In genomic region chr20:53569005-53569404, GRCh38 we compare ENCODE assay signal across 18 cellular contexts. TPM values are rescaled to one million over a fixed set of nuclear protein-coding genes. Genes with fewer than 3 reads are reported as not detected.
DNase-seq lines count a peak whose midpoint lies in the region; ATAC-seq lines count a peak whose summit lies in the region.
"Had no signal": no experiment of that assay in that cellular context is flagged by ENCODE, and none has a peak within 500 bp of the region (broad histone marks: within the 10 kb centered on the region; RNA-seq: fewer than 3 reads in every experiment).

No MANE protein-coding gene starts in this region.

- H2BK5ac ChIP-seq in neuronal stem cell (ENCODE audit: low read length): no peak overlapping the region

- H3K27me3 ChIP-seq in CD8-positive, alpha-beta memory T cell (ENCODE audit: insufficient read depth, low read length, poor library complexity, severe bottlenecking): no peaks in the 10 kb centered on the region
- no peaks in the 10 kb centered on the region for H3K27me3 ChIP-seq in neuronal stem cell (ENCODE audit: control insufficient read depth in 3 of 3, insufficient read depth in 3 of 3, low read depth in 1 of 3, low read length in 3 of 3)
- H3K27me3 ChIP-seq: BE2C had no signal

- no peak overlapping the region for H3K4me3 ChIP-seq in CD8-positive, alpha-beta memory T cell (ENCODE audit: low read length)
- H3K4me3 ChIP-seq in neuronal stem cell (ENCODE audit: low read length in 2 of 2): no peak overlapping the region
- H3K4me3 ChIP-seq: GM23248 had no signal

- H3K18ac ChIP-seq in neuronal stem cell (ENCODE audit: low read length): no peak overlapping the region

- no peaks in the 10 kb centered on the region for H3K27me3 Mint-ChIP-seq in activated naive CD8-positive, alpha-beta T cell
- H3K27me3 Mint-ChIP-seq in activated naive CD8-positive, alpha-beta T cell treated with anti-CD3 and anti-CD28 coated beads for 36 hours: no peaks in the 10 kb centered on the region
- H3K27me3 Mint-ChIP-seq in CD8-positive, alpha-beta memory T cell: no peaks in the 10 kb centered on the region
- no peaks in the 10 kb centered on the region for H3K27me3 Mint-ChIP-seq in T-cell
- H3K27me3 Mint-ChIP-seq in naive thymus-derived CD8-positive, alpha-beta T cell: no peaks in the 10 kb centered on the region
- H3K27me3 Mint-ChIP-seq: IgD-negative memory B cell had no signal

- peaks cover 32% of the 10 kb centered on the region for H3K36me3 ChIP-seq in CD8-positive, alpha-beta memory T cell (ENCODE audit: insufficient read depth, low read length)
- peaks cover 32 to 91% of the 10 kb centered on the region in 2 donors for H3K36me3 ChIP-seq in neuronal stem cell (replicated peaks in 1 of 2; ENCODE audit: control insufficient read depth in 2 of 2, insufficient read depth in 2 of 2, low read length in 2 of 2)

- POLR2A ChIA-PET in CD8-positive, alpha-beta memory T cell (lab: Charles Lee): no interaction called here
- POLR2A ChIA-PET in T-cell (lab: Charles Lee): interaction anchor here in 1 of 2 donors (0.6 kb wide), 1 partner anchor 122 kb away, joined by 5 read pairs; no protein-coding TSS in a partner anchor
- POLR2A ChIA-PET in naive thymus-derived CD8-positive, alpha-beta T cell (lab: Charles Lee): no interaction called here

- no peak for DNase-seq in activated naive CD8-positive, alpha-beta T cell treated with anti-CD3 and anti-CD28 coated beads for 36 hours
- DNase-seq in CD8-positive, alpha-beta memory T cell: no peak
- DNase-seq in T-cell: no peak
- no peak for DNase-seq in naive thymus-derived CD8-positive, alpha-beta T cell
- DNase-seq in Ammon's horn (ENCODE audit: low spot score): no peak
- no peak for DNase-seq in neuronal stem cell (ENCODE audit: low spot score)
- DNase-seq: ACHN, BE2C, DMS153, GDM1, GM23248, KG1 had no signal

- H4K8ac ChIP-seq in neuronal stem cell (ENCODE audit: low read depth, low read length): no peak overlapping the region

- WGBS in neuronal stem cell (ENCODE audit: extremely low coverage in 2 of 2, insufficient read length in 2 of 2, insufficient replicate concordance in 1 of 2), 2 donors: no CpG with 5 or more reads among the region's 2 CpGs

- ATAC-seq in T-cell (replicated peaks in 1 of 4) (no peak), GM21423 (IDR thresholded peaks at IDR 0.05; ENCODE audit: unreplicated experiment) (no peak)
- no peak for ATAC-seq in naive thymus-derived CD8-positive, alpha-beta T cell
- ATAC-seq: HCT116 had no signal

- H3K4me1 ChIP-seq in CD8-positive, alpha-beta memory T cell (ENCODE audit: insufficient read depth, low read length): peaks cover 23% of the 10 kb centered on the region
- no peaks in the 10 kb centered on the region for H3K4me1 ChIP-seq in neuronal stem cell (ENCODE audit: control insufficient read depth in 2 of 2, insufficient read depth in 1 of 2, low read depth in 1 of 2, low read length in 2 of 2)
- H3K4me1 ChIP-seq: BE2C had no signal

- no peak overlapping the region for H3K14ac ChIP-seq in neuronal stem cell (ENCODE audit: low read length)

- H2AFZ ChIP-seq in neuronal stem cell (ENCODE audit: low read length): no peak overlapping the region
- H2AFZ ChIP-seq: GM23248 had no signal

- peak overlapping the region; percentile 67 for H3K27ac Mint-ChIP-seq in activated naive CD8-positive, alpha-beta T cell
- no peak overlapping the region for H3K27ac Mint-ChIP-seq in activated naive CD8-positive, alpha-beta T cell treated with anti-CD3 and anti-CD28 coated beads for 36 hours
- peak overlapping the region in 7 of 8 donors; percentile 19 to 86 (median 64) for H3K27ac Mint-ChIP-seq in CD8-positive, alpha-beta memory T cell
- peak overlapping the region; percentile 34 to 43 for H3K27ac Mint-ChIP-seq in T-cell
- H3K27ac Mint-ChIP-seq in naive thymus-derived CD8-positive, alpha-beta T cell: peak overlapping the region in 9 of 10 donors; percentile 16 to 81 (median 62)

- H3K79me1 ChIP-seq in neuronal stem cell (ENCODE audit: low read depth, low read length): peaks cover 3% of the 10 kb centered on the region

- H3K9me3 Mint-ChIP-seq in activated naive CD8-positive, alpha-beta T cell (ENCODE audit: low read depth): no peaks in the 10 kb centered on the region
- no peaks in the 10 kb centered on the region for H3K9me3 Mint-ChIP-seq in activated naive CD8-positive, alpha-beta T cell treated with anti-CD3 and anti-CD28 coated beads for 36 hours
- H3K9me3 Mint-ChIP-seq in CD8-positive, alpha-beta memory T cell: no peaks in the 10 kb centered on the region
- H3K9me3 Mint-ChIP-seq in T-cell: no peaks in the 10 kb centered on the region
- H3K9me3 Mint-ChIP-seq in naive thymus-derived CD8-positive, alpha-beta T cell: no peaks in the 10 kb centered on the region
- H3K9me3 Mint-ChIP-seq: IgD-negative memory B cell had no signal

- no peak overlapping the region for H3K9ac ChIP-seq in neuronal stem cell (ENCODE audit: low read depth, low read length, poor library complexity)
- H3K9ac ChIP-seq: GM23248 had no signal

- H2BK12ac ChIP-seq in neuronal stem cell (ENCODE audit: low read length): no peak overlapping the region

- no peak overlapping the region for H2BK15ac ChIP-seq in neuronal stem cell (ENCODE audit: low read length)

- no peak overlapping the region for H2AK5ac ChIP-seq in neuronal stem cell (ENCODE audit: low read depth, low read length)

- H3K23ac ChIP-seq in neuronal stem cell (ENCODE audit: low read depth, low read length, poor library complexity): no peak overlapping the region

- peak overlapping the region; percentile 27 for H3K4me3 Mint-ChIP-seq in activated naive CD8-positive, alpha-beta T cell
- H3K4me3 Mint-ChIP-seq in activated naive CD8-positive, alpha-beta T cell treated with anti-CD3 and anti-CD28 coated beads for 36 hours: no peak overlapping the region
- H3K4me3 Mint-ChIP-seq in CD8-positive, alpha-beta memory T cell: no peak overlapping the region
- H3K4me3 Mint-ChIP-seq in T-cell: no peak overlapping the region
- H3K4me3 Mint-ChIP-seq in naive thymus-derived CD8-positive, alpha-beta T cell: no peak overlapping the region
- H3K4me3 Mint-ChIP-seq: IgD-negative memory B cell had no signal

- peaks cover 65% of the 10 kb centered on the region for H3K4me1 Mint-ChIP-seq in activated naive CD8-positive, alpha-beta T cell (ENCODE audit: low read depth)
- peaks cover 48% of the 10 kb centered on the region for H3K4me1 Mint-ChIP-seq in activated naive CD8-positive, alpha-beta T cell treated with anti-CD3 and anti-CD28 coated beads for 36 hours
- H3K4me1 Mint-ChIP-seq in CD8-positive, alpha-beta memory T cell: peaks cover 42 to 75% (median 62%) of the 10 kb centered on the region in 3 donors
- peaks cover 28 to 51% (median 44%) of the 10 kb centered on the region in 3 donors for H3K4me1 Mint-ChIP-seq in T-cell
- peaks cover 13 to 67% (median 57%) of the 10 kb centered on the region in 4 donors for H3K4me1 Mint-ChIP-seq in naive thymus-derived CD8-positive, alpha-beta T cell

- no peak overlapping the region for H3K4ac ChIP-seq in neuronal stem cell (ENCODE audit: low read length)

- CTCF ChIA-PET in CD8-positive, alpha-beta memory T cell (lab: Charles Lee): interaction anchor here (3.7 kb wide), 1 partner anchor 346 kb away, joined by 9 read pairs; no protein-coding TSS in a partner anchor
- CTCF ChIA-PET in T-cell (lab: Charles Lee): no interaction called here

- H3K27ac ChIP-seq in CD8-positive, alpha-beta memory T cell (ENCODE audit: low read depth, low read length): no peak overlapping the region
- no peak overlapping the region for H3K27ac ChIP-seq in neuronal stem cell (replicated peaks; ENCODE audit: low read length)
- H3K27ac ChIP-seq: C4-2B, HL-60 had no signal

- H4K91ac ChIP-seq in neuronal stem cell (ENCODE audit: low read depth, low read length, poor library complexity): no peak overlapping the region

- no peak overlapping the region for H3K4me2 ChIP-seq in neuronal stem cell (ENCODE audit: insufficient read depth, low read length, poor library complexity, severe bottlenecking)

- no peaks in the 10 kb centered on the region for H3K9me3 ChIP-seq in CD8-positive, alpha-beta memory T cell (ENCODE audit: low read length)
- H3K9me3 ChIP-seq in neuronal stem cell (replicated peaks in 1 of 2; ENCODE audit: control insufficient read depth in 2 of 2, insufficient read depth in 1 of 2, low read depth in 1 of 2, low read length in 2 of 2): no peaks in the 10 kb centered on the region
- H3K9me3 ChIP-seq: BE2C had no signal

- H2BK120ac ChIP-seq in neuronal stem cell (ENCODE audit: low read depth, low read length): no peak overlapping the region

- H3K36me3 Mint-ChIP-seq in activated naive CD8-positive, alpha-beta T cell: peaks cover 2% of the 10 kb centered on the region
- peaks cover 63% of the 10 kb centered on the region for H3K36me3 Mint-ChIP-seq in activated naive CD8-positive, alpha-beta T cell treated with anti-CD3 and anti-CD28 coated beads for 36 hours
- H3K36me3 Mint-ChIP-seq in CD8-positive, alpha-beta memory T cell: peaks cover 6 to 87% (median 26%) of the 10 kb centered on the region in 3 donors
- peaks cover 44% of the 10 kb centered on the region for H3K36me3 Mint-ChIP-seq in T-cell
- H3K36me3 Mint-ChIP-seq in naive thymus-derived CD8-positive, alpha-beta T cell: peaks cover 6 to 94% (median 36%) of the 10 kb centered on the region in 3 donors

RNA-seq across cellular contexts. Expression of gene ZNF217, which starts 24.6 kb away (rescaled TPM):
- 10 to 100 TPM; 55.6 to 59.0 TPM for total RNA-seq in activated naive CD8-positive, alpha-beta T cell treated with anti-CD3 and anti-CD28 coated beads for 36 hours
- 10 to 100 TPM; 52.5 to 54.3 TPM for total RNA-seq in CD8-positive, alpha-beta memory T cell
- polyA plus RNA-seq in CD8-positive, alpha-beta memory T cell: 24.0 TPM
- total RNA-seq in T-cell: 10 to 100 TPM; 57.6 to 92.4 (median 87.5) TPM
- 100 to 1,000 TPM; 100 to 101 TPM for total RNA-seq in naive thymus-derived CD8-positive, alpha-beta T cell
- polyA plus RNA-seq in naive thymus-derived CD8-positive, alpha-beta T cell: 10 to 100 TPM; 21.5 to 34.2 (median 25.3) TPM
- polyA plus RNA-seq in neuronal stem cell (2013, experiment 1 of 2): 31.6 TPM
- polyA plus RNA-seq in neuronal stem cell (2013, experiment 2 of 2): 32.6 TPM
